18 cellular contexts compared by ENCODE assay signal in the genomic region with DNA sequence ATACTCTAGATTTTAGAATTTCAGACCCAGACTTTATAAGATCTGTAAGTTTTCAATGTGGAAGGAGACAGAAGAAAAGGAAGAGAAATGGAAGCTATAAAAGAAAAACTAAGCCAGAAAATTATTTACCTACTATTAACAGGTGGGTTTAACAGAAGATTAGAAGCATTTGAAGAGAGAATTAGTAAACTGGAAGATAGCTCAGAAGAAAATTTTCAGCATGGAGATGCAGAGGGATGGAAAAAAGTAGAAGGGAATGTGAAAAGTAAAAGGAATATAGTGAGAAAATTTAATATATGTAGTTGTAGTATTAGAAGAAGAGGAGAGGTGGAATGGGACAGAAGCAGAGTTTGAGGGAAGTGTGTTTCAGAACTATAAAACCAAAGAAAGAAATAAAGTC. TPM values are rescaled to one million over a fixed set of nuclear protein-coding genes. Genes with fewer than 3 reads are reported as not detected.
A peak's percentile ranks its signal among the peaks of the same experiment; 100 is the strongest.
DNase-seq lines count a peak whose midpoint lies in the region; ATAC-seq, FAIRE-seq and TF ChIP-seq lines count a peak whose summit lies in the region.
"Had no signal": no experiment of that assay in that cellular context is flagged by ENCODE, and none has a peak within 500 bp of the region (broad histone marks: within the 10 kb centered on the region; RNA-seq: fewer than 3 reads in every experiment).

No MANE protein-coding gene starts in this region.

- intact Hi-C loops in HepG2 (cut with micrococcal nuclease; ENCODE audit: unreplicated experiment): no loop called here
- intact Hi-C loops in right lobe of liver (cut with DNase I): no loop called here
- intact Hi-C loops in GM12878 (cut with micrococcal nuclease; ENCODE audit: unreplicated experiment): no loop called here

- CTCF ChIA-PET in HepG2 (lab: Yijun Ruan, JAX; ENCODE audit: low intra/inter-chr PET ratio, low total read pairs): no interaction called here
- CTCF ChIA-PET in GM12878 (lab: Yijun Ruan, JAX): interaction anchor here (0.7 kb wide), 1 partner anchor 8 kb away, joined by 3 read pairs; no protein-coding TSS in a partner anchor

- no peak for TF ChIP-seq POLR2A in HepG2 (IDR thresholded peaks at IDR 0.05; ENCODE audit: insufficient read depth in 1 of 2, low read depth in 2 of 2, low read length in 2 of 2)
- no peak for TF ChIP-seq POLR2A in right lobe of liver (IDR thresholded peaks at IDR 0.05)
- no peak for TF ChIP-seq POLR2A in GM12878 (IDR thresholded peaks at IDR 0.05; ENCODE audit: low read depth, low read length)

- H3K27ac ChIP-seq in HepG2 (ENCODE audit: extremely low read length, insufficient read depth, low read length): no peak overlapping the region
- H3K27ac ChIP-seq in right lobe of liver: no peak overlapping the region
- no peak overlapping the region for H3K27ac ChIP-seq in GM12878 (ENCODE audit: control insufficient read depth, insufficient read depth)
- H3K27ac ChIP-seq: C4-2B, KMS-11 had no signal

- peaks cover 22% of the 10 kb centered on the region for H3K4me1 Mint-ChIP-seq in neural crest cell

- H3K9me3 ChIP-seq in HepG2 (ENCODE audit: low read length): peaks cover 24% of the 10 kb centered on the region
- peaks cover 0 to 6% (median 1%) of the 10 kb centered on the region in 4 donors for H3K9me3 ChIP-seq in right lobe of liver
- H3K9me3 ChIP-seq in GM12878 (replicated peaks; ENCODE audit: control insufficient read depth, insufficient read depth, low read length): peaks cover 10% of the 10 kb centered on the region

- TF ChIP-seq RAD21 in HepG2 (CRISPR knock-in tag; IDR thresholded peaks at IDR 0.05): no peak
- TF ChIP-seq RAD21 in GM12878 (IDR thresholded peaks at IDR 0.05; ENCODE audit: insufficient read depth, low read depth, low read length): no peak

- H2AFZ ChIP-seq in HepG2 (ENCODE audit: low read length): no peak overlapping the region
- no peak overlapping the region for H2AFZ ChIP-seq in GM12878 (ENCODE audit: control insufficient read depth, low read depth, low read length)
- H2AFZ ChIP-seq: GM23338 had no signal

- H3K27ac Mint-ChIP-seq in neural crest cell (ENCODE audit: unreplicated experiment): no peak overlapping the region
- H3K27ac Mint-ChIP-seq: CD4-positive, alpha-beta T cell; GM23338; HFFc6 had no signal

- no peak for TF ChIP-seq EP300 in HepG2 (IDR thresholded peaks at IDR 0.05; ENCODE audit: low read depth in 2 of 2, low read length in 2 of 2)
- no peak for TF ChIP-seq EP300 in HepG2 (CRISPR knock-in tag; IDR thresholded peaks at IDR 0.05; ENCODE audit: borderline replicate concordance)
- TF ChIP-seq EP300 in GM12878 (IDR thresholded peaks at IDR 0.05; ENCODE audit: borderline replicate concordance in 1 of 2, control insufficient read depth in 1 of 2, low read depth in 2 of 2, low read length in 2 of 2): no peak

- H3K36me3 Mint-ChIP-seq in neural crest cell (ENCODE audit: low read depth): peaks cover 56% of the 10 kb centered on the region

- no peak for TF ChIP-seq CTCF in HepG2 (CRISPR knock-in tag; IDR thresholded peaks at IDR 0.05)
- TF ChIP-seq CTCF in right lobe of liver (IDR thresholded peaks at IDR 0.05): no peak
- no peak for TF ChIP-seq CTCF in GM12878 (IDR thresholded peaks at IDR 0.05 in 2 of 3, conservative IDR thresholded peaks at IDR 0.05 in 1 of 3; ENCODE audit: control insufficient read depth in 2 of 3, extremely low read depth in 1 of 3, insufficient read depth in 1 of 3, low read depth in 3 of 3, low read length in 3 of 3)
- TF ChIP-seq CTCF in neural crest cell (conservative IDR thresholded peaks at IDR 0.05): no peak
- TF ChIP-seq CTCF in GM20000 (IDR thresholded peaks at IDR 0.05; ENCODE audit: extremely low read depth, missing control alignments): no peak

- RAD21 ChIA-PET in GM12878 (lab: Charles Lee; ENCODE audit: unreplicated experiment): no interaction called here

- POLR2A ChIA-PET in HepG2 (lab: Yijun Ruan, JAX): no interaction called here
- POLR2A ChIA-PET in GM12878 (lab: Charles Lee): interaction anchor here (1.2 kb wide), 1 partner anchor 11 kb away, joined by 3 read pairs; no protein-coding TSS in a partner anchor

- BruUV-seq in HepG2 (replicated peaks; lab: Mats Ljungman, UMichigan) (no TSS peak), GM12878 (replicated peaks; lab: Mats Ljungman, UMichigan) (no TSS peak)

- no peaks in the 10 kb centered on the region for H3K27me3 ChIP-seq in HepG2 (ENCODE audit: control insufficient read depth in 1 of 2, insufficient read depth in 2 of 2, low read length in 2 of 2)
- H3K27me3 ChIP-seq in right lobe of liver: no peaks in the 10 kb centered on the region
- H3K27me3 ChIP-seq in GM12878 (replicated peaks in 1 of 2; ENCODE audit: control insufficient read depth in 2 of 2, insufficient read depth in 2 of 2, low read length in 1 of 2): no peaks in the 10 kb centered on the region

- H3K4me1 ChIP-seq in HepG2 (ENCODE audit: insufficient read depth, low read length) (no peaks in the 10 kb centered on the region), right lobe of liver (peaks cover 0 to 7% (median 0%) of the 10 kb centered on the region in 4 donors), GM12878 (ENCODE audit: control insufficient read depth, insufficient read depth, low read length) (no peaks in the 10 kb centered on the region)

- H3K9ac ChIP-seq in HepG2 (ENCODE audit: insufficient read depth, low read depth, low read length) (no peak overlapping the region), GM12878 (ENCODE audit: control insufficient read depth, insufficient read depth, low read length) (no peak overlapping the region)
- H3K9ac ChIP-seq: KMS-11 had no signal

- SMC1A ChIA-PET in GM12878 (lab: Charles Lee; ENCODE audit: uncharacterized antibody, unreplicated experiment): no interaction called here

- in situ Hi-C loops in HepG2 (cut with HindIII; ENCODE audit: extremely low pct_ligation_motif_present, low pct_unique_long_range_greater_than_20kb) (no loop called here), GM12878 (cut with MboI) (no loop called here)

- H3K27me3 Mint-ChIP-seq in neural crest cell (ENCODE audit: low read depth): no peaks in the 10 kb centered on the region
- H3K27me3 Mint-ChIP-seq: CD4-positive, alpha-beta T cell had no signal

- DNase-seq in HepG2 (ENCODE audit: low spot score) (no peak), right lobe of liver (no peak), GM12878 (ENCODE audit: low read depth, low spot score) (no peak), neural crest cell (ENCODE audit: low read depth, low spot score) (no peak), GM20000 (ENCODE audit: low spot score) (no peak), retina (no peak)
- DNase-seq: AML-193; CD4-positive, alpha-beta T cell; DMS79 treated with DMSO at 0.1 percent for 48 hours; GF-D8; HCEC 1CT; HFFc6 had no signal

- H3K4me3 ChIP-seq in HepG2 (replicated peaks in 1 of 3; ENCODE audit: insufficient read depth in 1 of 3, low read depth in 2 of 3, low read length in 3 of 3): no peak overlapping the region
- H3K4me3 ChIP-seq in right lobe of liver: no peak overlapping the region
- H3K4me3 ChIP-seq in GM12878: no peak overlapping the region
- H3K4me3 ChIP-seq: GM23338 had no signal

- FAIRE-seq in HepG2 (lab: Jason Lieb, UNC): no peak
- FAIRE-seq in GM12878 (lab: Jason Lieb, UNC): no peak
- FAIRE-seq: A204.1, H54 had no signal

- H3K79me2 ChIP-seq in HepG2 (ENCODE audit: insufficient read depth, low read length) (peaks cover 74% of the 10 kb centered on the region), GM12878 (ENCODE audit: control insufficient read depth, insufficient read depth, low read length) (peaks cover 8% of the 10 kb centered on the region)

- no peak overlapping the region for H3K4me2 ChIP-seq in HepG2 (ENCODE audit: low read depth, low read length)
- no peak overlapping the region for H3K4me2 ChIP-seq in GM12878 (ENCODE audit: control insufficient read depth, insufficient read depth)
- H3K4me2 ChIP-seq: GM23338, KMS-11 had no signal

- H3K9me3 Mint-ChIP-seq in neural crest cell: peaks cover 25% of the 10 kb centered on the region

- peaks cover 0 to 13% of the 10 kb centered on the region in 2 experiments; a peak in 3 of 5 replicates for H3K36me3 ChIP-seq in HepG2 (replicated peaks in 1 of 2; ENCODE audit: control insufficient read depth in 1 of 2, insufficient read depth in 2 of 2, low read length in 2 of 2)
- H3K36me3 ChIP-seq in right lobe of liver: no peaks in the 10 kb centered on the region
- H3K36me3 ChIP-seq in GM12878 (ENCODE audit: control insufficient read depth in 2 of 2, insufficient read depth in 2 of 2, low read length in 1 of 2): peaks cover 0 to 7% of the 10 kb centered on the region in 2 experiments; a peak in 2 of 4 replicates

- ATAC-seq in HepG2: no peak
- no peak for ATAC-seq in right lobe of liver
- ATAC-seq in GM12878: no peak
- no peak for ATAC-seq in GM21576 (IDR thresholded peaks at IDR 0.05; ENCODE audit: unreplicated experiment)
- ATAC-seq: GM23338 had no signal

- H4K20me1 ChIP-seq in HepG2 (ENCODE audit: insufficient read depth, low read length): no peaks in the 10 kb centered on the region
- H4K20me1 ChIP-seq in GM12878 (ENCODE audit: control insufficient read depth, insufficient read depth): no peaks in the 10 kb centered on the region

- peak overlapping the region; percentile 27 for H3K4me3 Mint-ChIP-seq in neural crest cell
- H3K4me3 Mint-ChIP-seq: CD4-positive, alpha-beta T cell; GM23338; HFFc6 had no signal

RNA-seq across cellular contexts. Expression of a gene that starts 56.1 kb away (rescaled TPM):
- 136 and 167 TPM in 2 replicates for total RNA-seq in HepG2 (2016; rRNA removed; fragmentation: Illumina TruSeq; extraction: Trizol)
- 33.5 and 40.4 TPM in 2 replicates for total RNA-seq in HepG2 (2016; cell fraction: cytosol; rRNA removed; fragmentation: Illumina TruSeq; extraction: Trizol; ENCODE audit: low read depth)
- total RNA-seq in HepG2 (2016; cell fraction: insoluble cytoplasmic fraction; rRNA removed; fragmentation: Illumina TruSeq; extraction: Trizol): 141 and 159 TPM in 2 replicates
- 82.9 and 85.6 TPM in 2 replicates for total RNA-seq in HepG2 (2016; cell fraction: membrane; rRNA removed; fragmentation: Illumina TruSeq; extraction: Trizol)
- total RNA-seq in HepG2 (2016; cell fraction: nucleus; rRNA removed; fragmentation: Illumina TruSeq; extraction: Trizol): 114 and 126 TPM in 2 replicates
- 117 and 137 TPM in 2 replicates for polyA plus RNA-seq in HepG2 (2011; rRNA removed)
- 108 and 115 TPM in 2 replicates for polyA plus RNA-seq in HepG2 (2011; cell fraction: cytosol; rRNA removed)
- polyA plus RNA-seq in HepG2 (2011; cell fraction: nucleus; rRNA removed): 73.5 and 79.1 TPM in 2 replicates
- polyA plus RNA-seq in HepG2 (2012): 77.5 and 90.6 TPM in 2 replicates
- 5.6 and 6.8 TPM in 2 replicates for polyA plus RNA-seq in HepG2 (2016; cell fraction: cytosol; fragmentation: Illumina TruSeq; extraction: Trizol; ENCODE audit: low read depth)
- 101 and 120 TPM in 2 replicates for polyA plus RNA-seq in HepG2 (2016; cell fraction: insoluble cytoplasmic fraction; fragmentation: Illumina TruSeq; extraction: Trizol; ENCODE audit: low read depth)
- 23.6 and 26.7 TPM in 2 replicates for polyA plus RNA-seq in HepG2 (2016; cell fraction: membrane; fragmentation: Illumina TruSeq; extraction: Trizol; ENCODE audit: low read depth)
- polyA plus RNA-seq in HepG2 (2016; cell fraction: nucleus; fragmentation: Illumina TruSeq; extraction: Trizol; ENCODE audit: insufficient read depth, low read depth): 50.1 and 57.9 TPM in 2 replicates
- polyA minus RNA-seq in HepG2 (2011; rRNA and poly(A)+ RNA removed; ENCODE audit: low replicate concordance): 195 and 554 TPM in 2 replicates
- 175 and 185 TPM in 2 replicates for polyA minus RNA-seq in HepG2 (2011; cell fraction: cytosol; rRNA and poly(A)+ RNA removed)
- 261 and 310 TPM in 2 replicates for polyA minus RNA-seq in HepG2 (2011; cell fraction: nucleus; rRNA and poly(A)+ RNA removed)
- 10 to 100 TPM; 47.6 to 80.8 (median 76.3) TPM for total RNA-seq in right lobe of liver
- 93.7 and 101 TPM in 2 replicates for total RNA-seq in GM12878 (2013; cell fraction: nucleolus; rRNA removed)
- total RNA-seq in GM12878 (2014; rRNA removed): 43.7 and 46.4 TPM in 2 replicates
- 47.8 and 52.5 TPM in 2 replicates for total RNA-seq in GM12878 (2014; rRNA removed; fragmentation: Illumina TruSeq; extraction: Trizol)
- 50.7 and 54.5 TPM in 2 replicates for total RNA-seq in GM12878 (2021)
- polyA plus RNA-seq in GM12878 (2011; ENCODE audit: low read depth): 28.6 TPM
- polyA plus RNA-seq in GM12878 (2011; rRNA removed): 62.3 and 68.4 TPM in 2 replicates
- 73.9 and 89.7 TPM in 2 replicates for polyA plus RNA-seq in GM12878 (2011; cell fraction: cytosol; rRNA removed)
- polyA plus RNA-seq in GM12878 (2011; cell fraction: nucleus; rRNA removed): 42.5 and 60.8 TPM in 2 replicates
- polyA plus RNA-seq in GM12878 (2012): 15.4 and 24.9 TPM in 2 replicates
- 54.6 and 72.5 TPM in 2 replicates for polyA plus RNA-seq in GM12878 (2014; fragmentation: Illumina TruSeq; extraction: Trizol)
- polyA plus RNA-seq in GM12878 (2014; fragmentation: Nextera tagmentation; extraction: Ambion mirVana): 10 to 100 TPM; 10.7 to 27.1 TPM
- 31.4 and 35.0 TPM in 2 replicates for polyA plus RNA-seq in GM12878 (2014; rRNA removed)
- polyA plus RNA-seq in GM12878 (2016; fragmentation: Nextera tagmentation; extraction: Ambion mirVana): 1 to 10 TPM; 4.7 to 4.8 TPM
- 203 and 222 TPM in 2 replicates for polyA minus RNA-seq in GM12878 (2011; rRNA and poly(A)+ RNA removed)
- polyA minus RNA-seq in GM12878 (2011; cell fraction: cytosol; rRNA and poly(A)+ RNA removed): 55.9 and 69.2 TPM in 2 replicates
- 55.2 and 80.6 TPM in 2 replicates for polyA minus RNA-seq in GM12878 (2011; cell fraction: nucleus; rRNA and poly(A)+ RNA removed)
- total RNA-seq in neural crest cell: 260 and 267 TPM in 2 replicates
